1 cellular context compared by ENCODE assay signal in genomic region chr11:4610258-4610935, GRCh38.
TF ChIP-seq lines count a peak whose summit lies in the region.

No MANE protein-coding gene starts in this region.

TF ChIP-seq in K562, 482 proteins besides CTCF, POLR2A, EP300 and RAD21:
- peak; percentile 17; the same call in 1 of the 2 replicates for TF ChIP-seq SPI1 (IDR thresholded peaks at IDR 0.05; ENCODE audit: borderline replicate concordance, low read depth, low read length)
- TF ChIP-seq ZNF134 (CRISPR knock-in tag; conservative IDR thresholded peaks at IDR 0.05): no peak
- TF ChIP-seq HOMEZ (CRISPR knock-in tag; IDR thresholded peaks at IDR 0.05): no peak
